15 cellular contexts compared by ENCODE assay signal in the genomic region with DNA sequence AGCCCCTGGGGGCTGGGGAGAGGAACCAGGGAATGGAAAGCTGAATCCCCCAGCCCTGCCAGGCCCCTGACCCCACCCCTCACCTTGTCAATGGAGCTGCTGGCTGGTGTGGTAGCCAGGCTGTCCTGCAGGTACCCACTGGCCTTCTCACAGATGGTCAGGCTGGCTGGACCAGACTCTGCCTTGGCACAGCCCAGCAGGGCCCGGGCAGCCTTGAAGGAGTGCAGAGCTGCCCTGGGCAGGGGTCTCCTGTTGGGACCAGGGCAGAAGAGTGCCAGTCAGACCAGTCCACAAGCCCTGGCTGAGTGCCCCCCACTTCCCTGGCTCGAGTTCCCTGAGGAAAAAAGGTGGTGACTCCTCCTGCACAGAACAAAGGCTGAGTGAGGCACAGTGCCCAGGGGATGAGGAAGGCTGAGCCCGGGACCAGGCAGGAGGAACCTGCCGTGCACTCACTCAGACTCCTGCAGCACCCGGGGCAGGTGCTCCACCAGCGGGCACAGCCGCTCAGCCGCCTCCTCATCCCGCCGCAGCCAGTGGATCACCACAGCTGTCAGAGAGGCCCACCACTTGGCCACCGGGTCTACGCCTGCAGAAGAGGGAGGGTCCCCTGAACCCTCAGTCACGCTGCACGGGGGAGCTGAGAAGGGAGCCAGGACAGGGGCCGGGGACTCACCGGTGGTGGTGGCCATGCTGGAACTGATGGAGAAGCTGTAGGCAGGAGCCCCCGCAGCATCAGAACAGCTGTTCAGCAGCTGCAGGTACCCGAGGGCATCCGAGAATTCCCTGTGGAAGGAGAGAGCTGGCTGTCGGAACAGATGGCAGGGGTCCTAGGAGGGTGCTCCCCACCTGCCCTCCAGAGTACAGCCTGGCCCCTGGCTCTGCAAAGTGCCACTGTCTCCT. TPM values are rescaled to one million over a fixed set of nuclear protein-coding genes. Genes with fewer than 3 reads are reported as not detected.
DNase-seq lines count a peak whose midpoint lies in the region; ATAC-seq, FAIRE-seq and TF ChIP-seq lines count a peak whose summit lies in the region.
"Had no signal": no experiment of that assay in that cellular context is flagged by ENCODE, and none has a peak within 500 bp of the region (broad histone marks: within the 10 kb centered on the region; RNA-seq: fewer than 3 reads in every experiment).

No MANE protein-coding gene starts in this region.

- TF ChIP-seq CTCF in A549 (IDR thresholded peaks at IDR 0.05) (no peak), GM12878 (IDR thresholded peaks at IDR 0.05 in 2 of 3, conservative IDR thresholded peaks at IDR 0.05 in 1 of 3; ENCODE audit: control insufficient read depth in 2 of 3, extremely low read depth in 1 of 3, insufficient read depth in 1 of 3, low read depth in 3 of 3, low read length in 3 of 3) (no peak), osteoblast (IDR thresholded peaks at IDR 0.05; ENCODE audit: extremely low read depth, low read depth, low read length) (no peak)

- no peaks in the 10 kb centered on the region for H4K20me1 ChIP-seq in GM12878 (ENCODE audit: control insufficient read depth, insufficient read depth)
- H4K20me1 ChIP-seq in osteoblast (ENCODE audit: insufficient read depth, low read length): peaks cover 19% of the 10 kb centered on the region

- no peaks in the 10 kb centered on the region for H3K27me3 ChIP-seq in GM12878 (replicated peaks in 1 of 2; ENCODE audit: control insufficient read depth in 2 of 2, insufficient read depth in 2 of 2, low read length in 1 of 2)
- H3K27me3 ChIP-seq in osteoblast (ENCODE audit: insufficient read depth, low read length): no peaks in the 10 kb centered on the region
- H3K27me3 ChIP-seq in HAP-1 (ENCODE audit: low read depth): no peaks in the 10 kb centered on the region
- H3K27me3 ChIP-seq: ascending aorta had no signal

- no TSS peak for BruUV-seq in GM12878 (replicated peaks; lab: Mats Ljungman, UMichigan)

- intact Hi-C loops in GM12878 (cut with micrococcal nuclease; ENCODE audit: unreplicated experiment): no loop called here

- peaks cover 8 to 40% of the 10 kb centered on the region in 2 experiments; a peak in 3 of 4 replicates for H3K36me3 ChIP-seq in GM12878 (ENCODE audit: control insufficient read depth in 2 of 2, insufficient read depth in 2 of 2, low read length in 1 of 2)
- H3K36me3 ChIP-seq in osteoblast (ENCODE audit: insufficient read depth, low read length): peaks cover 43% of the 10 kb centered on the region
- peaks cover 85% of the 10 kb centered on the region for H3K36me3 ChIP-seq in HAP-1 (replicated peaks)

- H3K9ac ChIP-seq in GM12878 (ENCODE audit: control insufficient read depth, insufficient read depth, low read length): no peak overlapping the region

- peak overlapping the region; percentile 5 to 93; a peak in 5 of 6 replicates for H3K27ac ChIP-seq in A549
- H3K27ac ChIP-seq in GM12878 (ENCODE audit: control insufficient read depth, insufficient read depth): no peak overlapping the region
- no peak overlapping the region for H3K27ac ChIP-seq in osteoblast (ENCODE audit: low read depth, low read length)
- H3K27ac ChIP-seq: ascending aorta, lower lobe of right lung had no signal

- RAD21 ChIA-PET in GM12878 (lab: Charles Lee; ENCODE audit: unreplicated experiment): interaction anchor here (0.8 to 1.0 kb wide), 2 partner anchors 22 to 46 kb away, joined by 3 to 4 read pairs; partner anchors contain the start of gene SREBF1

- H3K79me2 ChIP-seq in GM12878 (ENCODE audit: control insufficient read depth, insufficient read depth, low read length) (no peaks in the 10 kb centered on the region), osteoblast (ENCODE audit: insufficient read depth, low read length) (no peaks in the 10 kb centered on the region)

- POLR2A ChIA-PET in A549 (lab: Yijun Ruan, JAX): interaction anchor here (0.8 to 3.6 kb wide), 3 partner anchors 9 to 24 kb away, joined by 3 to 22 read pairs (median 4); partner anchors contain the start of gene SREBF1
- POLR2A ChIA-PET in GM12878 (lab: Charles Lee): interaction anchor here (0.5 to 1.0 kb wide), 3 partner anchors 22 to 90 kb away, joined by 3 to 5 read pairs (median 3); partner anchors contain the start of gene SREBF1

- 94% methylated on average over 18 of the region's 20 CpGs for WGBS in A549 (ENCODE audit: missing lambda C conversion rate)
- WGBS in GM12878 (ENCODE audit: insufficient coverage, insufficient replicate concordance, low lambda C conversion rate, missing lambda C conversion rate): 83% methylated on average over 20 of the region's 20 CpGs

- CTCF ChIA-PET in A549 (lab: Yijun Ruan, JAX): interaction anchor here (1.0 to 30.5 kb wide), 10 partner anchors 8 to 132 kb away, joined by 3 to 859 read pairs (median 28); partner anchors contain the start of genes RAI1 and SREBF1
- CTCF ChIA-PET in GM12878 (lab: Yijun Ruan, JAX): interaction anchor here (5.3 kb wide), 1 partner anchor 43 kb away, joined by 86 read pairs; no protein-coding TSS in a partner anchor

- no peak for ATAC-seq in A549
- ATAC-seq in GM12878: no peak
- no peak for ATAC-seq in GM21619 (IDR thresholded peaks at IDR 0.05; ENCODE audit: unreplicated experiment)
- ATAC-seq: lower lobe of right lung; stimulated activated naive CD8-positive, alpha-beta T cell treated with anti-CD3 and anti-CD28 coated beads, Interleukin-15, amount 100 ng/mL, for 72 hours had no signal

- TF ChIP-seq POLR2A in A549 (IDR thresholded peaks at IDR 0.05; ENCODE audit: low read length) (no peak), GM12878 (IDR thresholded peaks at IDR 0.05; ENCODE audit: low read depth, low read length) (0 out of 2 replicates have a peak, but pooled peaks have one; percentile 38)

- SMC1A ChIA-PET in GM12878 (lab: Charles Lee; ENCODE audit: uncharacterized antibody, unreplicated experiment): interaction anchor here (1.0 kb wide), 1 partner anchor 19 kb away, joined by 4 read pairs; no protein-coding TSS in a partner anchor

- no peak for TF ChIP-seq RAD21 in A549 (conservative IDR thresholded peaks at IDR 0.05 in 1 of 2, IDR thresholded peaks at IDR 0.05 in 1 of 2)
- no peak for TF ChIP-seq RAD21 in GM12878 (IDR thresholded peaks at IDR 0.05; ENCODE audit: insufficient read depth, low read depth, low read length)

- H3K4me2 ChIP-seq in A549: no peak overlapping the region
- no peak overlapping the region for H3K4me2 ChIP-seq in GM12878 (ENCODE audit: control insufficient read depth, insufficient read depth)
- no peak overlapping the region for H3K4me2 ChIP-seq in osteoblast (ENCODE audit: insufficient read depth, low read length)

- no peaks in the 10 kb centered on the region for H3K9me3 ChIP-seq in A549
- H3K9me3 ChIP-seq in GM12878 (replicated peaks; ENCODE audit: control insufficient read depth, insufficient read depth, low read length): no peaks in the 10 kb centered on the region
- H3K9me3 ChIP-seq in osteoblast (ENCODE audit: low read depth, low read length): no peaks in the 10 kb centered on the region
- no peaks in the 10 kb centered on the region for H3K9me3 ChIP-seq in HAP-1
- H3K9me3 ChIP-seq: ascending aorta, lower lobe of right lung had no signal

- peaks cover 76% of the 10 kb centered on the region for H3K4me1 ChIP-seq in A549
- H3K4me1 ChIP-seq in GM12878 (ENCODE audit: control insufficient read depth, insufficient read depth, low read length): peaks cover 8% of the 10 kb centered on the region
- peaks cover under 1% of the 10 kb centered on the region for H3K4me1 ChIP-seq in osteoblast (ENCODE audit: insufficient read depth, low read length)
- peaks cover 9% of the 10 kb centered on the region for H3K4me1 ChIP-seq in HAP-1

- H2AFZ ChIP-seq in GM12878 (ENCODE audit: control insufficient read depth, low read depth, low read length) (no peak overlapping the region), osteoblast (ENCODE audit: low read length) (no peak overlapping the region)

- FAIRE-seq in A549 (lab: Jason Lieb, UNC) (no peak), GM12878 (lab: Jason Lieb, UNC) (no peak)

- DNase-seq in A549 (ENCODE audit: low read depth in 1 of 2, low spot score in 1 of 2) (no peak), G401 (ENCODE audit: low spot score) (peak; percentile 76), GM12878 (ENCODE audit: low read depth, low spot score) (no peak), osteoblast (ENCODE audit: insufficient read length, low spot score, missing footprints) (peak; percentile 91), HAP-1 (ENCODE audit: low spot score in 2 of 2) (no peak)
- DNase-seq in activated CD4-positive, CD25-positive, alpha-beta regulatory T cell (lab: John Stamatoyannopoulos, UW): no peak
- DNase-seq: activated CD4-positive, alpha-beta T cell treated with anti-CD3 and anti-CD28 coated beads, Interleukin-2, amount 10 ng/mL, durations not matched to agents 24 days and 14 days; lower lobe of right lung; NCI-H146; nephron progenitor cell; stimulated activated naive CD8-positive, alpha-beta T cell treated with anti-CD3 and anti-CD28 coated beads, Interleukin-15, amount 100 ng/mL, for 72 hours; T-helper 9 cell had no signal

- H3K4me3 ChIP-seq in A549: no peak overlapping the region
- H3K4me3 ChIP-seq in GM12878: no peak overlapping the region
- no peak overlapping the region for H3K4me3 ChIP-seq in osteoblast (ENCODE audit: insufficient read depth, low read length)
- H3K4me3 ChIP-seq in HAP-1: no peak overlapping the region
- H3K4me3 ChIP-seq: ascending aorta, lower lobe of right lung, skin epidermis had no signal

- in situ Hi-C loops in G401 (cut with HindIII; ENCODE audit: low sequenced_read_pairs) (no loop called here), GM12878 (cut with MboI) (loop anchor here (5.0 kb wide), 2 partner anchors 48 to 108 kb away; no protein-coding TSS in a partner anchor), HAP-1 (cut with MboI; ENCODE audit: low sequenced_read_pairs) (loop anchor here (5.0 kb wide), 1 partner anchor 48 kb away; no protein-coding TSS in a partner anchor)

- no peak for TF ChIP-seq EP300 in A549 (IDR thresholded peaks at IDR 0.05)
- no peak for TF ChIP-seq EP300 in GM12878 (IDR thresholded peaks at IDR 0.05; ENCODE audit: borderline replicate concordance in 1 of 2, control insufficient read depth in 1 of 2, low read depth in 2 of 2, low read length in 2 of 2)

RNA-seq across cellular contexts. Expression of gene SREBF1, which starts 22.4 kb away (rescaled TPM):
- polyA plus RNA-seq in A549 (2011; rRNA removed) (47.4 and 54.6 TPM in 2 replicates), A549 (2017; fragmentation: RNase III; extraction: RNeasy Plus Mini Kit Qiagen cat#74134 plus additional on column Dnase treatment) (90.3 to 175 TPM (median 159 TPM) in 3 replicates), GM12878 (2011; rRNA removed) (10.7 and 18.8 TPM in 2 replicates), GM12878 (2014; fragmentation: Illumina TruSeq; extraction: Trizol) (3.8 and 37.5 TPM in 2 replicates), GM12878 (2014; fragmentation: Nextera tagmentation; extraction: Ambion mirVana) (1 to 10 TPM; 1.4 to 5.1 TPM), GM12878 (2014; rRNA removed) (52.5 and 62.5 TPM in 2 replicates), GM12878 (2016; fragmentation: Nextera tagmentation; extraction: Ambion mirVana) (10 to 100 TPM; 10.1 to 11.0 TPM)
- polyA plus RNA-seq in A549 (2012; cell fraction: cytosol; rRNA removed): 52.7 and 75.7 TPM in 2 replicates
- 415 and 599 TPM in 2 replicates for polyA plus RNA-seq in A549 (2012; cell fraction: nucleus; rRNA removed)
- polyA minus RNA-seq in A549 (2011; rRNA and poly(A)+ RNA removed): 75.5 and 133 TPM in 2 replicates
- total RNA-seq in G401 (2014; rRNA removed; shearing (Covaris generic)): 116 and 155 TPM in 2 replicates
- 96.1 and 107 TPM in 2 replicates for total RNA-seq in GM12878 (2013; cell fraction: nucleolus; rRNA removed)
- total RNA-seq in GM12878 (2014; rRNA removed) (34.3 and 40.7 TPM in 2 replicates), GM12878 (2014; rRNA removed; fragmentation: Illumina TruSeq; extraction: Trizol) (22.0 and 24.7 TPM in 2 replicates), GM12878 (2021) (84.6 and 86.3 TPM in 2 replicates), osteoblast (115 and 133 TPM in 2 replicates)
- polyA plus RNA-seq in GM12878 (2011; ENCODE audit: low read depth): 8.9 TPM
- polyA plus RNA-seq in GM12878 (2011; cell fraction: cytosol; rRNA removed): 16.3 and 28.3 TPM in 2 replicates
- 213 and 265 TPM in 2 replicates for polyA plus RNA-seq in GM12878 (2011; cell fraction: nucleus; rRNA removed)
- polyA plus RNA-seq in GM12878 (2012): 24.9 and 31.5 TPM in 2 replicates
- 21.4 and 37.2 TPM in 2 replicates for polyA minus RNA-seq in GM12878 (2011; rRNA and poly(A)+ RNA removed)
- 36.1 and 40.1 TPM in 2 replicates for polyA minus RNA-seq in GM12878 (2011; cell fraction: cytosol; rRNA and poly(A)+ RNA removed)
- 49.9 and 96.1 TPM in 2 replicates for polyA minus RNA-seq in GM12878 (2011; cell fraction: nucleus; rRNA and poly(A)+ RNA removed)

Comparison
In these comparisons a context has a peak if more than half of its experiments do, and no peak if none do; other contexts are left out.
1. DNase-seq: peak in G401 (single experiment) and osteoblast (single experiment); none in A549 (0 of 2), GM12878 (single experiment), HAP-1 (0 of 2) and activated CD4-positive, CD25-positive, alpha-beta regulatory T cell (0 of 4).
2. H3K27ac ChIP-seq: peak in A549 (2 of 2); none in GM12878 (single experiment) and osteoblast (single experiment).
3. Of the 24 proteins assayed by ChIP-seq in both GM12878 and A549: peak only in GM12878: POLR2A; only in A549: none; in both: none; in neither: 23.